ENCODE assay signal across 8 cellular contexts in genomic region chr7:41942468-41943097, GRCh38.
A peak's percentile ranks its signal among the peaks of the same experiment; 100 is the strongest.
DNase-seq lines count a peak whose midpoint lies in the region; ATAC-seq and TF ChIP-seq lines count a peak whose summit lies in the region.

No MANE protein-coding gene starts in this region.

- H3K36me3 ChIP-seq in skeletal muscle satellite cell (ENCODE audit: insufficient read depth, low read length), result no peaks in the 10 kb centered on the region

- DNase-seq in LNCaP clone FGC (ENCODE audit: low read depth), result no peak
- peak; percentile 13 for DNase-seq in fibroblast of the aortic adventitia (ENCODE audit: low read depth)
- DNase-seq in amniotic stem cell (lab: John Stamatoyannopoulos, UW), result no peak
- DNase-seq in NCI-H1436 treated with DMSO at 0.1 percent for 48 hours (lab: John Stamatoyannopoulos, UW), result no peak
- DNase-seq in GDM1 (lab: John Stamatoyannopoulos, UW), result no peak
- DNase-seq in NCI-H1105 (lab: John Stamatoyannopoulos, UW), result no peak

- H3K4me3 ChIP-seq in LNCaP clone FGC (ENCODE audit: low read depth, low read length), result peak overlapping the region; percentile 34
- peak overlapping the region; percentile 48 for H3K4me3 ChIP-seq in fibroblast of the aortic adventitia (ENCODE audit: low read depth, low read length)
- H3K4me3 ChIP-seq in skeletal muscle satellite cell (ENCODE audit: low read length), result no peak overlapping the region

- H3K9me3 ChIP-seq in skeletal muscle satellite cell (replicated peaks; ENCODE audit: low read length), result no peaks in the 10 kb centered on the region

- peak; percentile 14 for ATAC-seq in GM21360 (IDR thresholded peaks at IDR 0.05; ENCODE audit: unreplicated experiment)

- no peaks in the 10 kb centered on the region for H3K4me1 ChIP-seq in skeletal muscle satellite cell (ENCODE audit: control insufficient read depth, insufficient read depth, low read length)

- peak; percentile 10; the same call in 1 of the 2 replicates for TF ChIP-seq CTCF in LNCaP clone FGC (IDR thresholded peaks at IDR 0.05; ENCODE audit: control insufficient read depth, extremely low read depth, insufficient read depth)
- TF ChIP-seq CTCF in fibroblast of the aortic adventitia (IDR thresholded peaks at IDR 0.05; ENCODE audit: insufficient read depth, low read length), result no peak

- peaks cover 13% of the 10 kb centered on the region for H3K27me3 ChIP-seq in skeletal muscle satellite cell (ENCODE audit: control insufficient read depth, insufficient read depth, low read length)

- peak overlapping the region; percentile 78 for H3K4me2 ChIP-seq in skeletal muscle satellite cell (ENCODE audit: low read length)

- H3K9ac ChIP-seq in skeletal muscle satellite cell (ENCODE audit: low read depth, low read length), result no peak overlapping the region
